In the genomic region with DNA sequence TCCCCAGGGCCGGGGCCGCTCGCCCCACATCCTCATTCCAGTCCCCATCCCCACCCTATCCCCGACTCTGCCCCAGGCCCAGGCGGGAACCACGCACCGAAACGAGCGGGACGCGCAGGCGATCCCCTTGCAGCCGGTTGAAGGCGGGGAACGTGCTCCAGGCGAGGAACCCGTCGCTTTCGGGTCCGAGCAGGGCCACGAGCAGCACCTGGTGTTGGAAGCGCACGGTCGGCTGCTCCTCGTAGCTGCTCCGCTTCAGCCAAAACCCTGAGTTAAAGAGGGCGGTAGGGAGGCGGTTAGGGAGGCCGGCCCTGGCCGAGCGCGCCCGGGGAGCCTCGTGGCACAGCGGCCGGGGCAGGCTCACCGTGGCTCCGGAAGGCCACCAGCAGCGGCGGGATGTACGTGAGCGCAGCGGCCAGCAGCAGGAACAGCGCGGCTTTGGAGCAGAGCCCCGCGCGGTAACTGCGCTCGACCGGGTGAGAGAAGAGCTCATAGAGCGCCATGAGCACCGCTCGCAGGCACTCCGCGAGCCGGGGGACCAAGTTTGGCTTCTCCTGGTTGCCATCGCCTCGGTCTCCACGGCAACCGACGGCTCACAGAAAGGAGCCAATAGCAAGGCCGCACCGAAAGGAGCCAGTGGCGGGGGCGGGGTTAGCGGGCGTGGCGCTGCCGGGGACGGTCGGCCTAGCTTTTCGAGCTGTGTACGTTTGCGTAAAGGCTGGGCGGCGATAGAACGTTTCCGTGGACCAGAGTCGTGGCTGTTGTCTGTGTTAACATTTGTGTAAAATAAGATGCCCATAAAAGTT, we compare ENCODE assay signal across 8 cellular contexts.
DNase-seq lines count a peak whose midpoint lies in the region; TF ChIP-seq lines count a peak whose summit lies in the region.

A gene with protein sequence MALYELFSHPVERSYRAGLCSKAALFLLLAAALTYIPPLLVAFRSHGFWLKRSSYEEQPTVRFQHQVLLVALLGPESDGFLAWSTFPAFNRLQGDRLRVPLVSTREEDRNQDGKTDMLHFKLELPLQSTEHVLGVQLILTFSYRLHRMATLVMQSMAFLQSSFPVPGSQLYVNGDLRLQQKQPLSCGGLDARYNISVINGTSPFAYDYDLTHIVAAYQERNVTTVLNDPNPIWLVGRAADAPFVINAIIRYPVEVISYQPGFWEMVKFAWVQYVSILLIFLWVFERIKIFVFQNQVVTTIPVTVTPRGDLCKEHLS (minus strand): TSS at position 546 of the 806 bp plus-strand sequence. CDS start 43 bp downstream, at position 503.

- H3K27me3 ChIP-seq in neuron (ENCODE audit: insufficient read depth, low read length), result no peaks in the 10 kb centered on the region

- peak within 1 kb of the TSS; percentile 32 for H2AFZ ChIP-seq in neuron (ENCODE audit: low read depth, low read length)

- no peaks in the 10 kb centered on the region for H3K9me3 ChIP-seq in ES-I3 (ENCODE audit: control insufficient read depth, insufficient read depth, low read length)
- no peaks in the 10 kb centered on the region for H3K9me3 ChIP-seq in neuron (ENCODE audit: low read length)

- H3K36me3 ChIP-seq in ES-I3 (ENCODE audit: insufficient read depth, low read length) (no peaks in the 10 kb centered on the region), neuron (ENCODE audit: insufficient read depth, low read length) (no peaks in the 10 kb centered on the region)

- peak; percentile 78 for DNase-seq in GOT3 (lab: John Stamatoyannopoulos, UW)
- DNase-seq in LNCaP clone FGC (ENCODE audit: low read depth), result peak; percentile 83
- peak; percentile 60 for DNase-seq in SIG-M5 (lab: John Stamatoyannopoulos, UW)
- DNase-seq in activated gamma-delta T cell treated with anti-CD3 and anti-CD28 coated beads, Interleukin-2, amount 50 U/mL, for 16 hours (ENCODE audit: low read depth), result peak; percentile 94
- DNase-seq in foreskin melanocyte, result peak; percentile 90
- DNase-seq in stromal cell of bone marrow (ENCODE audit: low read depth), result peak; percentile 93

- TF ChIP-seq CTCF in LNCaP clone FGC (IDR thresholded peaks at IDR 0.05; ENCODE audit: control insufficient read depth, extremely low read depth, insufficient read depth), result no peak

- H3K9ac ChIP-seq in ES-I3 (ENCODE audit: low read depth, low read length), result peak within 1 kb of the TSS; percentile 91

- peaks cover 3% of the 10 kb centered on the region; the same call in 1 of the 2 replicates for H3K4me1 ChIP-seq in ES-I3 (ENCODE audit: insufficient read depth, low read length)
- H3K4me1 ChIP-seq in neuron (ENCODE audit: insufficient read depth, low read length), result peaks cover 23% of the 10 kb centered on the region

- peak within 1 kb of the TSS; percentile 72 for H3K4me3 ChIP-seq in LNCaP clone FGC (ENCODE audit: low read depth, low read length)
- H3K4me3 ChIP-seq in neuron (ENCODE audit: low read length), result peak within 1 kb of the TSS; percentile 57

Comparison
In these comparisons a context has a peak if more than half of its experiments do, and no peak if none do; other contexts are left out.
1. Peak in every context shown above with its lines: DNase-seq and H3K4me3 ChIP-seq.